Comparison of ENCODE assay signal across 7 cellular contexts in genomic region chr7:129644634-129645230, GRCh38.
A peak's percentile ranks its signal among the peaks of the same experiment; 100 is the strongest.
DNase-seq lines count a peak whose midpoint lies in the region; ATAC-seq and TF ChIP-seq lines count a peak whose summit lies in the region.

No MANE protein-coding gene starts in this region.

- TF ChIP-seq CTCF in GM12865 (IDR thresholded peaks at IDR 0.05; ENCODE audit: insufficient read depth, low read depth, low read length, missing control alignments) (no peak), astrocyte of the cerebellum (IDR thresholded peaks at IDR 0.05; ENCODE audit: low read depth, low read length, missing control alignments) (peak; percentile 41)

- DNase-seq in GM12865 (ENCODE audit: low read depth) (peak; percentile 17), NCI-H2081 (lab: John Stamatoyannopoulos, UW) (peak; percentile 71 to 85), astrocyte of the cerebellum (ENCODE audit: low read depth) (peak; percentile 62), kidney tubule cell (ENCODE audit: low spot score) (peak; percentile 44)

- in situ Hi-C loops in astrocyte of the cerebellum (cut with HindIII; ENCODE audit: low sequenced_read_pairs) = no loop called here

- ATAC-seq in HG02852 (IDR thresholded peaks at IDR 0.05; ENCODE audit: unreplicated experiment) (no peak), GM19463 (IDR thresholded peaks at IDR 0.05; ENCODE audit: unreplicated experiment) (no peak), GM19324 (IDR thresholded peaks at IDR 0.05; ENCODE audit: low FRiP score, unreplicated experiment) (no peak)

- H3K4me3 ChIP-seq in GM12865 (ENCODE audit: low read depth, low read length) (no peak overlapping the region), astrocyte of the cerebellum (ENCODE audit: low read depth, low read length) (no peak overlapping the region)

Comparison
In these comparisons a context has a peak if more than half of its experiments do, and no peak if none do; other contexts are left out.
1. DNase-seq: peak in every context shown above with its lines; median percentile 78 in NCI-H2081; 62 in astrocyte of the cerebellum; 44 in kidney tubule cell; 17 in GM12865.